ENCODE assay signal across 10 cellular contexts in genomic region chr17:2233441-2233947, GRCh38.
DNase-seq lines count a peak whose midpoint lies in the region; ATAC-seq and TF ChIP-seq lines count a peak whose summit lies in the region.
"Had no signal": no experiment of that assay in that cellular context is flagged by ENCODE, and none has a peak within 500 bp of the region (broad histone marks: within the 10 kb centered on the region; RNA-seq: fewer than 3 reads in every experiment).

No MANE protein-coding gene starts in this region.

- POLR2A ChIA-PET in T-cell (lab: Charles Lee) = interaction anchor here in 1 of 2 donors (0.7 kb wide), 1 partner anchor 22 kb away, joined by 3 read pairs; no protein-coding TSS in a partner anchor

- H2BK5ac ChIP-seq in mesenchymal stem cell (ENCODE audit: low read depth, low read length, poor library complexity, severe bottlenecking) = no peak overlapping the region

- peak overlapping the region; percentile 73 for H2BK15ac ChIP-seq in mesenchymal stem cell (ENCODE audit: low read depth, poor library complexity, severe bottlenecking)

- no peaks in the 10 kb centered on the region for H3K36me3 ChIP-seq in Karpas-422 (ENCODE audit: insufficient read depth, low read length)
- H3K36me3 ChIP-seq in mesenchymal stem cell (ENCODE audit: control insufficient read depth in 1 of 2, insufficient read depth in 2 of 2, low read depth in 1 of 2, low read length in 2 of 2) = peaks cover 0 to 18% of the 10 kb centered on the region in 2 experiments
- H3K36me3 ChIP-seq in tibial nerve = peaks cover 0 to 9% (median 0%) of the 10 kb centered on the region in 3 donors
- H3K36me3 ChIP-seq: cardiac muscle cell had no signal

- peaks cover 35% of the 10 kb centered on the region for H3K79me1 ChIP-seq in mesenchymal stem cell (replicated peaks; ENCODE audit: low read length, poor library complexity, severe bottlenecking)

- H3K27me3 Mint-ChIP-seq in chondrocyte (ENCODE audit: low read depth) (no peaks in the 10 kb centered on the region), T-cell (no peaks in the 10 kb centered on the region)

- TF ChIP-seq CTCF in chondrocyte (IDR thresholded peaks at IDR 0.05) = no peak
- no peak for TF ChIP-seq CTCF in tibial nerve (IDR thresholded peaks at IDR 0.05)
- no peak for TF ChIP-seq CTCF in lower leg skin (IDR thresholded peaks at IDR 0.05)

- peak overlapping the region in 1 of 2 experiments; percentile 70 for H3K14ac ChIP-seq in mesenchymal stem cell (ENCODE audit: low read length in 2 of 2)

- H4K20me1 ChIP-seq in Karpas-422 (ENCODE audit: insufficient read depth, low read depth, low read length) = no peaks in the 10 kb centered on the region

- peak overlapping the region; percentile 87 for H2BK120ac ChIP-seq in mesenchymal stem cell (ENCODE audit: low read depth, low read length)

- H3K4ac ChIP-seq in mesenchymal stem cell (ENCODE audit: low read depth in 1 of 2, low read length in 2 of 2) = peak overlapping the region in 1 of 2 experiments; percentile 76

- H2BK12ac ChIP-seq in mesenchymal stem cell (ENCODE audit: low read length in 2 of 2) = peak overlapping the region; percentile 59 to 75

- H3K4me3 Mint-ChIP-seq in chondrocyte (ENCODE audit: unreplicated experiment) (no peak overlapping the region), T-cell (no peak overlapping the region)

- H3K27ac Mint-ChIP-seq in chondrocyte (ENCODE audit: unreplicated experiment) = peak overlapping the region; percentile 76
- no peak overlapping the region for H3K27ac Mint-ChIP-seq in T-cell

- no peaks in the 10 kb centered on the region for H3K9me2 ChIP-seq in Karpas-422 (replicated peaks; ENCODE audit: insufficient read depth, low read length)

- no peaks in the 10 kb centered on the region for H3K9me3 ChIP-seq in Karpas-422 (ENCODE audit: low read length)
- H3K9me3 ChIP-seq in mesenchymal stem cell (ENCODE audit: control insufficient read depth, low read length) = no peaks in the 10 kb centered on the region
- H3K9me3 ChIP-seq in tibial nerve = no peaks in the 10 kb centered on the region

- H3K4me1 Mint-ChIP-seq in chondrocyte (ENCODE audit: low read depth) (peaks cover 53% of the 10 kb centered on the region), T-cell (peaks cover 14 to 22% (median 20%) of the 10 kb centered on the region in 3 donors)

- H3K4me3 ChIP-seq in Karpas-422 (ENCODE audit: low read length) (no peak overlapping the region), mesenchymal stem cell (ENCODE audit: insufficient read depth in 1 of 2, low read depth in 1 of 2, low read length in 2 of 2) (peak overlapping the region in 1 of 2 experiments; percentile 59), tibial nerve (no peak overlapping the region), lower leg skin (ENCODE audit: low read depth, poor library complexity, severe bottlenecking) (no peak overlapping the region)
- H3K4me3 ChIP-seq: cardiac muscle cell had no signal

- no peak overlapping the region for H3K23ac ChIP-seq in mesenchymal stem cell (ENCODE audit: low read length in 2 of 2)

- ATAC-seq in HG02840 (IDR thresholded peaks at IDR 0.05; ENCODE audit: low FRiP score, unreplicated experiment) = no peak
- no peak for ATAC-seq in T-cell (replicated peaks in 1 of 4)

- H3K79me2 ChIP-seq in Karpas-422 (ENCODE audit: low read length) = peaks cover 22% of the 10 kb centered on the region

- 15% methylated on average over 6 of the region's 8 CpGs for WGBS in mesenchymal stem cell
- WGBS in tibial nerve, 2 donors = 51 to 54% methylated on average over 6 to 8 of the region's 8 CpGs
- WGBS in lower leg skin, 2 donors = 65 to 68% methylated on average over 8 of the region's 8 CpGs

- H3K9ac ChIP-seq in Karpas-422 (ENCODE audit: low read length) (no peak overlapping the region), mesenchymal stem cell (ENCODE audit: low read length) (peak overlapping the region; percentile 54)

- H3K27ac ChIP-seq in Karpas-422 (ENCODE audit: low read length) (peak overlapping the region; percentile 11; the same call in 1 of the 2 replicates), mesenchymal stem cell (ENCODE audit: low read length, poor library complexity, severe bottlenecking) (peak overlapping the region; percentile 32), tibial nerve (peak overlapping the region in 3 of 4 donors; percentile 45 to 79 (median 62))
- H3K27ac ChIP-seq: cardiac muscle cell had no signal

- peak overlapping the region; percentile 83 for H4K8ac ChIP-seq in mesenchymal stem cell (ENCODE audit: low read length)

- no peak for DNase-seq in Karpas-422
- no peak for DNase-seq in chondrocyte (ENCODE audit: low spot score)
- DNase-seq in mesenchymal stem cell = peak; percentile 93
- no peak for DNase-seq in tibial nerve (ENCODE audit: low spot score in 2 of 2)
- no peak for DNase-seq in lower leg skin (ENCODE audit: low spot score in 2 of 2)
- no peak for DNase-seq in T-cell
- DNase-seq: activated CD4-positive, alpha-beta T cell treated with anti-CD3 and anti-CD28 coated beads, Interleukin-2, amount 50 U/mL, for 48 hours; DMS79 treated with DMSO at 0.1 percent for 48 hours had no signal

- H2AFZ ChIP-seq in Karpas-422 (ENCODE audit: low read length) (no peak overlapping the region), mesenchymal stem cell (ENCODE audit: low read depth, low read length) (no peak overlapping the region)

- no peak for TF ChIP-seq EP300 in tibial nerve (IDR thresholded peaks at IDR 0.05)

- H3K4me1 ChIP-seq in Karpas-422 (ENCODE audit: low read length) (peaks cover 41% of the 10 kb centered on the region), mesenchymal stem cell (ENCODE audit: control insufficient read depth, insufficient read depth, low read depth, low read length) (peaks cover 24% of the 10 kb centered on the region), tibial nerve (peaks cover 0 to 89% (median 37%) of the 10 kb centered on the region in 4 donors)

- no peaks in the 10 kb centered on the region for H3K27me3 ChIP-seq in Karpas-422 (ENCODE audit: low read length)
- H3K27me3 ChIP-seq in mesenchymal stem cell (ENCODE audit: control insufficient read depth in 1 of 2, insufficient read depth in 1 of 2, low read length in 2 of 2) = no peaks in the 10 kb centered on the region
- H3K27me3 ChIP-seq in tibial nerve = no peaks in the 10 kb centered on the region
- H3K27me3 ChIP-seq: cardiac muscle cell had no signal

- H2AK5ac ChIP-seq in mesenchymal stem cell (ENCODE audit: low read length, severe bottlenecking) = peak overlapping the region; percentile 93

- peak overlapping the region; percentile 46 to 54 for H3K18ac ChIP-seq in mesenchymal stem cell (ENCODE audit: low read depth in 1 of 2, low read length in 2 of 2)

- H4K91ac ChIP-seq in mesenchymal stem cell (ENCODE audit: low read length) = peak overlapping the region; percentile 89

- intact Hi-C loops in lower leg skin (cut with DNase I; ENCODE audit: low total_unique reads) = no loop called here

- no peaks in the 10 kb centered on the region for H3K9me3 Mint-ChIP-seq in chondrocyte (ENCODE audit: low read depth)
- no peaks in the 10 kb centered on the region for H3K9me3 Mint-ChIP-seq in T-cell

- H3K36me3 Mint-ChIP-seq in chondrocyte (ENCODE audit: low read depth) (peaks cover 5% of the 10 kb centered on the region), T-cell (peaks cover 44% of the 10 kb centered on the region)

- H3K4me2 ChIP-seq in Karpas-422 (ENCODE audit: low read depth, low read length, poor library complexity, severe bottlenecking) (no peak overlapping the region), mesenchymal stem cell (ENCODE audit: low read length, poor library complexity, severe bottlenecking) (no peak overlapping the region)

- CTCF ChIA-PET in T-cell (lab: Charles Lee) = no interaction called here

- TF ChIP-seq POLR2A in tibial nerve (IDR thresholded peaks at IDR 0.05) (no peak), lower leg skin (IDR thresholded peaks at IDR 0.05) (no peak)

Comparison
In these comparisons a context has a peak if more than half of its experiments do, and no peak if none do; other contexts are left out.
1. H3K27ac ChIP-seq: peak in every context shown above with its lines; median percentile 62 in tibial nerve; 32 in mesenchymal stem cell; 11 in Karpas-422.